Comparison of ENCODE assay signal across 15 cellular contexts in genomic region chrX:19628006-19628575, GRCh38.
DNase-seq lines count a peak whose midpoint lies in the region; ATAC-seq and TF ChIP-seq lines count a peak whose summit lies in the region.
"Had no signal": no experiment of that assay in that cellular context is flagged by ENCODE, and none has a peak within 500 bp of the region (broad histone marks: within the 10 kb centered on the region; RNA-seq: fewer than 3 reads in every experiment).

No MANE protein-coding gene starts in this region.

- peak overlapping the region; percentile 67 for H3K4me2 ChIP-seq in PC-3 (ENCODE audit: low read length)

- no peak for TF ChIP-seq POLR2A in suprapubic skin (IDR thresholded peaks at IDR 0.05)

- POLR2A ChIA-PET in PC-3 (lab: Charles Lee; ENCODE audit: unreplicated experiment) (no interaction called here), RWPE1 (lab: Yijun Ruan, JAX; ENCODE audit: low non-redundant PET) (no interaction called here)

- peaks cover 3% of the 10 kb centered on the region for H3F3A ChIP-seq in PC-3 (ENCODE audit: low read length, unreplicated experiment)

- no peaks in the 10 kb centered on the region for H3K79me2 ChIP-seq in PC-3 (ENCODE audit: low read length)

- H3K9me2 ChIP-seq in PC-3 (replicated peaks; ENCODE audit: low read length): no peaks in the 10 kb centered on the region

- H3K4me1 Mint-ChIP-seq in CD4-positive, CD25-positive, alpha-beta regulatory T cell: peaks cover 6 to 82% (median 41%) of the 10 kb centered on the region in 4 donors

- H3K4me3 Mint-ChIP-seq in CD4-positive, CD25-positive, alpha-beta regulatory T cell: no peak overlapping the region
- H3K4me3 Mint-ChIP-seq: B cell had no signal

- H3K36me3 Mint-ChIP-seq in CD4-positive, CD25-positive, alpha-beta regulatory T cell: peaks cover 19% of the 10 kb centered on the region

- intact Hi-C loops in PC-3 (cut with micrococcal nuclease) (loop anchor here (10.0 kb wide), 2 partner anchors 47 to 83 kb away; no protein-coding TSS in a partner anchor), mucosa of descending colon (cut with DNase I, micrococcal nuclease) (no loop called here)

- CTCF ChIA-PET in PC-3 (lab: Charles Lee) (no interaction called here), RWPE1 (lab: Yijun Ruan, JAX) (interaction anchor here (0.6 kb wide), 1 partner anchor 10 kb away, joined by 5 read pairs; no protein-coding TSS in a partner anchor)

- WGBS in suprapubic skin: 76% methylated on average over 7 of the region's 7 CpGs

- H3K4me3 ChIP-seq in CD4-positive, CD25-positive, alpha-beta regulatory T cell (ENCODE audit: low read depth, low read length): no peak overlapping the region
- H3K4me3 ChIP-seq in PC-3 (ENCODE audit: low read length) (no peak overlapping the region), astrocyte of the spinal cord (ENCODE audit: low read depth, low read length) (no peak overlapping the region), mucosa of descending colon (no peak overlapping the region), suprapubic skin (no peak overlapping the region)
- H3K4me3 ChIP-seq: K562, lower lobe of right lung had no signal

- no TSS peak for BruUV-seq in PC-3 (replicated peaks; lab: Mats Ljungman, UMichigan)

- peaks cover 40% of the 10 kb centered on the region for H3K4me1 ChIP-seq in CD4-positive, CD25-positive, alpha-beta regulatory T cell (ENCODE audit: control insufficient read depth, insufficient read depth, low read length, poor library complexity, severe bottlenecking)
- H3K4me1 ChIP-seq in PC-3 (ENCODE audit: insufficient read depth, low read length) (peaks cover 48% of the 10 kb centered on the region), mucosa of descending colon (ENCODE audit: low read depth) (peaks cover 17% of the 10 kb centered on the region), suprapubic skin (no peaks in the 10 kb centered on the region)
- H3K4me1 ChIP-seq: lower lobe of right lung had no signal

- H3K9me3 ChIP-seq in CD4-positive, CD25-positive, alpha-beta regulatory T cell (ENCODE audit: control insufficient read depth in 2 of 2, low read length in 2 of 2): no peaks in the 10 kb centered on the region
- H3K9me3 ChIP-seq in PC-3 (ENCODE audit: low read length) (no peaks in the 10 kb centered on the region), mucosa of descending colon (no peaks in the 10 kb centered on the region), suprapubic skin (no peaks in the 10 kb centered on the region)
- H3K9me3 ChIP-seq: lower lobe of right lung had no signal

- no peak for DNase-seq in CD4-positive, CD25-positive, alpha-beta regulatory T cell
- no peak for DNase-seq in PC-3
- DNase-seq in astrocyte of the spinal cord (ENCODE audit: low read depth, low spot score): peak; percentile 16
- peak in 2 of 3 donors; percentile 39 to 46 for DNase-seq in mucosa of descending colon
- no peak for DNase-seq in RWPE1 (ENCODE audit: low spot score)
- no peak for DNase-seq in foreskin melanocyte
- DNase-seq in suprapubic skin (ENCODE audit: low spot score in 2 of 2): no peak
- DNase-seq in NCI-H1417 treated with DMSO at 0.1 percent for 48 hours (lab: John Stamatoyannopoulos, UW): no peak
- DNase-seq: activated CD4-positive, CD25-positive, alpha-beta regulatory T cell; activated T-cell treated with anti-CD3 and anti-CD28 coated beads for 4 hours; amygdala; lower lobe of right lung; NCI-H1092 had no signal

- peak overlapping the region in 1 of 3 donors; percentile 91 for H3K27ac Mint-ChIP-seq in CD4-positive, CD25-positive, alpha-beta regulatory T cell
- H3K27ac Mint-ChIP-seq: B cell had no signal

- H3K27me3 Mint-ChIP-seq in CD4-positive, CD25-positive, alpha-beta regulatory T cell: no peaks in the 10 kb centered on the region
- H3K27me3 Mint-ChIP-seq: B cell had no signal

- TF ChIP-seq EP300 in suprapubic skin (IDR thresholded peaks at IDR 0.05): no peak

- no peaks in the 10 kb centered on the region for H3K27me3 ChIP-seq in CD4-positive, CD25-positive, alpha-beta regulatory T cell (ENCODE audit: control insufficient read depth, insufficient read depth, low read length)
- H3K27me3 ChIP-seq in PC-3 (ENCODE audit: low read length) (no peaks in the 10 kb centered on the region), suprapubic skin (no peaks in the 10 kb centered on the region)

- TF ChIP-seq CTCF in PC-3 (conservative IDR thresholded peaks at IDR 0.05; ENCODE audit: low read depth, low read length) (no peak), astrocyte of the spinal cord (IDR thresholded peaks at IDR 0.05; ENCODE audit: low read depth, low read length) (no peak), mucosa of descending colon (IDR thresholded peaks at IDR 0.05) (no peak), RWPE1 (conservative IDR thresholded peaks at IDR 0.05; ENCODE audit: low read depth) (no peak), suprapubic skin (IDR thresholded peaks at IDR 0.05) (no peak)

- in situ Hi-C loops in astrocyte of the spinal cord (cut with HindIII; ENCODE audit: low sequenced_read_pairs): no loop called here

- H4K20me1 ChIP-seq in PC-3 (ENCODE audit: low read length): no peaks in the 10 kb centered on the region

- peaks cover 0 to 2% (median 0%) of the 10 kb centered on the region in 7 donors for H3K9me3 Mint-ChIP-seq in CD4-positive, CD25-positive, alpha-beta regulatory T cell

- ATAC-seq in CD4-positive, CD25-positive, alpha-beta regulatory T cell (ENCODE audit: low read depth in 2 of 2): no peak
- ATAC-seq in PC-3: no peak
- peak; percentile 84 for ATAC-seq in mucosa of descending colon
- ATAC-seq: K562, lower lobe of right lung had no signal

- H3K27ac ChIP-seq in CD4-positive, CD25-positive, alpha-beta regulatory T cell (ENCODE audit: insufficient read depth, low read length, poor library complexity, severe bottlenecking): peak overlapping the region; percentile 1
- H3K27ac ChIP-seq in PC-3 (ENCODE audit: low read length) (peak overlapping the region; percentile 83), RWPE1 (no peak overlapping the region), suprapubic skin (no peak overlapping the region)
- H3K27ac ChIP-seq: lower lobe of right lung had no signal

- H3K36me3 ChIP-seq in CD4-positive, CD25-positive, alpha-beta regulatory T cell (ENCODE audit: control insufficient read depth, insufficient read depth, low read length): peaks cover 31% of the 10 kb centered on the region
- no peaks in the 10 kb centered on the region for H3K36me3 ChIP-seq in PC-3 (ENCODE audit: low read depth, low read length)
- no peaks in the 10 kb centered on the region for H3K36me3 ChIP-seq in mucosa of descending colon (ENCODE audit: low read depth)
- no peaks in the 10 kb centered on the region for H3K36me3 ChIP-seq in suprapubic skin
- H3K36me3 ChIP-seq: lower lobe of right lung had no signal

- no peak overlapping the region for H3K9ac ChIP-seq in PC-3 (ENCODE audit: low read length)

- no peak overlapping the region for H2AFZ ChIP-seq in PC-3 (ENCODE audit: low read length)

Comparison
In these comparisons a context has a peak if more than half of its experiments do, and no peak if none do; other contexts are left out.
1. DNase-seq: peak in astrocyte of the spinal cord (single experiment) and mucosa of descending colon (2 of 3); none in CD4-positive, CD25-positive, alpha-beta regulatory T cell (0 of 3), PC-3 (single experiment), RWPE1 (single experiment), foreskin melanocyte (single experiment), suprapubic skin (0 of 2) and NCI-H1417 treated with DMSO at 0.1 percent for 48 hours (single experiment).
2. H3K27ac ChIP-seq: peak in CD4-positive, CD25-positive, alpha-beta regulatory T cell (single experiment) and PC-3 (single experiment); none in RWPE1 (single experiment) and suprapubic skin (single experiment).